Comparison of ENCODE assay signal across 14 cellular contexts in the genomic region with DNA sequence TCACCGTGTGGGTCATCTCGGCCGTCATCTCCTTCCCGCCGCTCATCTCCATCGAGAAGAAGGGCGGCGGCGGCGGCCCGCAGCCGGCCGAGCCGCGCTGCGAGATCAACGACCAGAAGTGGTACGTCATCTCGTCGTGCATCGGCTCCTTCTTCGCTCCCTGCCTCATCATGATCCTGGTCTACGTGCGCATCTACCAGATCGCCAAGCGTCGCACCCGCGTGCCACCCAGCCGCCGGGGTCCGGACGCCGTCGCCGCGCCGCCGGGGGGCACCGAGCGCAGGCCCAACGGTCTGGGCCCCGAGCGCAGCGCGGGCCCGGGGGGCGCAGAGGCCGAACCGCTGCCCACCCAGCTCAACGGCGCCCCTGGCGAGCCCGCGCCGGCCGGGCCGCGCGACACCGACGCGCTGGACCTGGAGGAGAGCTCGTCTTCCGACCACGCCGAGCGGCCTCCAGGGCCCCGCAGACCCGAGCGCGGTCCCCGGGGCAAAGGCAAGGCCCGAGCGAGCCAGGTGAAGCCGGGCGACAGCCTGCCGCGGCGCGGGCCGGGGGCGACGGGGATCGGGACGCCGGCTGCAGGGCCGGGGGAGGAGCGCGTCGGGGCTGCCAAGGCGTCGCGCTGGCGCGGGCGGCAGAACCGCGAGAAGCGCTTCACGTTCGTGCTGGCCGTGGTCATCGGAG. TPM values are rescaled to one million over a fixed set of nuclear protein-coding genes. Genes with fewer than 3 reads are reported as not detected.
DNase-seq lines count a peak whose midpoint lies in the region; ATAC-seq and TF ChIP-seq lines count a peak whose summit lies in the region.
"Had no signal": no experiment of that assay in that cellular context is flagged by ENCODE, and none has a peak within 500 bp of the region (broad histone marks: within the 10 kb centered on the region; RNA-seq: fewer than 3 reads in every experiment).

No MANE protein-coding gene starts in this region.

- H3K4me3 ChIP-seq in iPS-18c (ENCODE audit: insufficient read depth, low read depth, low read length): 0 out of 2 replicates have a peak overlapping the region, but pooled peaks have one; percentile 9
- peak overlapping the region in 3 of 4 donors; percentile 40 to 52 (median 51) for H3K4me3 ChIP-seq in sigmoid colon
- H3K4me3 ChIP-seq: K562 had no signal

- no peak for TF ChIP-seq POLR2A in sigmoid colon (IDR thresholded peaks at IDR 0.05)

- peak overlapping the region; percentile 76 for H3K4me3 Mint-ChIP-seq in T-helper 17 cell

- no peaks in the 10 kb centered on the region for H3K9me3 ChIP-seq in T-helper 17 cell (ENCODE audit: control insufficient read depth, low read length, poor library complexity, severe bottlenecking)
- peaks cover 2% of the 10 kb centered on the region for H3K9me3 ChIP-seq in iPS-18c (ENCODE audit: control insufficient read depth, insufficient read depth, low read length)
- no peaks in the 10 kb centered on the region for H3K9me3 ChIP-seq in sigmoid colon
- H3K9me3 ChIP-seq: adrenal gland had no signal

- DNase-seq in GM10248 (ENCODE audit: extremely low spot score) (peak; percentile 13), T-helper 17 cell (no peak), sigmoid colon (no peak), NCI-H1048 (lab: John Stamatoyannopoulos, UW) (no peak), NCI-H69 (lab: John Stamatoyannopoulos, UW) (no peak), anterior cingulate cortex (lab: John Stamatoyannopoulos, UW) (no peak)
- DNase-seq: adrenal gland; effector CD4-positive, alpha-beta T cell; NCI-H2107; stimulated activated naive CD4-positive, alpha-beta T cell treated with Interleukin-2 at 50 U/mL for 16 hours; T-helper 1 cell had no signal

- H3K36me3 Mint-ChIP-seq in T-helper 17 cell (ENCODE audit: low read depth): peaks cover 3% of the 10 kb centered on the region

- peaks cover 15% of the 10 kb centered on the region for H3K4me1 Mint-ChIP-seq in T-helper 17 cell

- TF ChIP-seq CTCF in GM10248 (IDR thresholded peaks at IDR 0.05; ENCODE audit: control extremely low read depth, extremely low read depth, low read depth, missing control alignments) (no peak), sigmoid colon (IDR thresholded peaks at IDR 0.05) (no peak)

- WGBS in sigmoid colon, 2 donors: 17 to 83% methylated on average over 104 of the region's 104 CpGs

- no peaks in the 10 kb centered on the region for H3K36me3 ChIP-seq in sigmoid colon
- H3K36me3 ChIP-seq: adrenal gland had no signal

- intact Hi-C loops in sigmoid colon (cut with DNase I): loop anchor here (5.0 kb wide), 1 partner anchor 519 kb away; no protein-coding TSS in a partner anchor

- POLR2A ChIA-PET in GM10248 (lab: Yijun Ruan, JAX): no interaction called here

- ATAC-seq in T-helper 17 cell (no peak), HG02610 (IDR thresholded peaks at IDR 0.05; ENCODE audit: unreplicated experiment) (no peak)
- ATAC-seq: K562 had no signal

- H3K27me3 ChIP-seq in sigmoid colon: peaks cover 34 to 69% (median 43%) of the 10 kb centered on the region in 3 donors

- CTCF ChIA-PET in GM10248 (lab: Yijun Ruan, JAX): interaction anchor here (1.0 kb wide), 1 partner anchor 10 kb away, joined by 3 read pairs; no protein-coding TSS in a partner anchor

- no peak for TF ChIP-seq EP300 in sigmoid colon (IDR thresholded peaks at IDR 0.05)

- peaks cover 64% of the 10 kb centered on the region for H3K27me3 Mint-ChIP-seq in T-helper 17 cell

- H3K27ac Mint-ChIP-seq in T-helper 17 cell: no peak overlapping the region

- H3K27ac ChIP-seq in sigmoid colon: no peak overlapping the region
- H3K27ac ChIP-seq: adrenal gland had no signal

- H3K4me1 ChIP-seq in sigmoid colon: peaks cover 0 to 32% (median 30%) of the 10 kb centered on the region in 4 donors

RNA-seq across cellular contexts. Expression of a gene that starts 1.8 kb away (rescaled TPM):
- total RNA-seq in T-helper 17 cell (1 to 10 TPM in 1 of 2 donors, not detected in 1; 1.9 TPM), sigmoid colon (1 to 10 TPM; 1.5 to 4.6 (median 3.3) TPM)
- polyA plus RNA-seq in sigmoid colon: 1 to 10 TPM; 1.8 to 6.2 (median 3.9) TPM
- total RNA-seq: K562 had no signal
- polyA plus RNA-seq: K562 had no signal
